In genomic region chr17:7234100-7235012, GRCh38 we compare ENCODE assay signal across 1 cellular context.
TF ChIP-seq lines count a peak whose summit lies in the region.

Gene DVL2 (minus strand): TSS chr17:7234517. CDS start chr17:7234262, 255 bp downstream.

TF ChIP-seq in K562, 482 proteins besides CTCF, POLR2A, EP300 and RAD21 (continued from another document and continues in another):
- TF ChIP-seq BACH1 (tag; IDR thresholded peaks at IDR 0.05) (no peak; the same call in 1 of the 2 replicates), CXXC5 (CRISPR knock-in tag; IDR thresholded peaks at IDR 0.05) (peak; percentile 87), KDM4B (IDR thresholded peaks at IDR 0.05; ENCODE audit: borderline replicate concordance in 2 of 2, low read depth in 1 of 2) (peak in 1 of 2 experiments; percentile 85; a peak in 1 of 4 replicates), SIN3A (IDR thresholded peaks at IDR 0.05; ENCODE audit: borderline replicate concordance in 2 of 2, control insufficient read depth in 1 of 2, low read depth in 2 of 2, low read length in 2 of 2) (peak in 1 of 2 experiments; percentile 95; a peak in 1 of 4 replicates), NFATC3 (IDR thresholded peaks at IDR 0.05) (no peak), ZNF324 (CRISPR knock-in tag; IDR thresholded peaks at IDR 0.05) (peak; percentile 57), PHTF2 (CRISPR knock-in tag; IDR thresholded peaks at IDR 0.05) (peak; percentile 38; the same call in 1 of the 2 replicates), CREB3 (tag; conservative IDR thresholded peaks at IDR 0.05; ENCODE audit: low read depth) (no peak), POLR2B (IDR thresholded peaks at IDR 0.05; ENCODE audit: low read depth, partially characterized antibody) (peak; percentile 91), CTBP1 (IDR thresholded peaks at IDR 0.05; ENCODE audit: borderline replicate concordance) (peak; percentile 28; the same call in 1 of the 2 replicates), PYGO2 (tag; IDR thresholded peaks at IDR 0.05) (no peak), TAF7 (tag; IDR thresholded peaks at IDR 0.05) (no peak), HEY1 (CRISPR knock-in tag; IDR thresholded peaks at IDR 0.05; ENCODE audit: borderline replicate concordance) (peak; percentile 14; the same call in 1 of the 2 replicates), POLR2AphosphoS2 (IDR thresholded peaks at IDR 0.05; ENCODE audit: low read length) (peak; percentile 100), SMAD3 (CRISPR knock-in tag; conservative IDR thresholded peaks at IDR 0.05) (0 out of 2 replicates have a peak, but pooled peaks have one; percentile 16), NONO (IDR thresholded peaks at IDR 0.05; ENCODE audit: low read depth in 2 of 2, low read length in 1 of 2) (no peak), KLF16 (IDR thresholded peaks at IDR 0.05) (0 out of 2 replicates have a peak, but pooled peaks have one; percentile 33), HMGXB4 (CRISPR knock-in tag; IDR thresholded peaks at IDR 0.05) (no peak), ZNF444 (CRISPR knock-in tag; IDR thresholded peaks at IDR 0.05) (no peak), SNAPC5 (CRISPR knock-in tag; IDR thresholded peaks at IDR 0.05) (no peak), PHF8 (IDR thresholded peaks at IDR 0.05; ENCODE audit: borderline replicate concordance, low read length) (peak; percentile 49; the same call in 1 of the 2 replicates), CBX1 (IDR thresholded peaks at IDR 0.05; ENCODE audit: low read depth) (peak; percentile 94), RHOXF2B (CRISPR knock-in tag; conservative IDR thresholded peaks at IDR 0.05) (peak; percentile 94; the same call in 1 of the 2 replicates), NFIC (IDR thresholded peaks at IDR 0.05) (peak; percentile 28; the same call in 1 of the 2 replicates), ZNF274 (IDR thresholded peaks at IDR 0.05; ENCODE audit: borderline replicate concordance, low read depth, low read length) (no peak), HNRNPL (IDR thresholded peaks at IDR 0.05; ENCODE audit: low read depth, low read length) (no peak), TGIF2 (CRISPR knock-in tag; IDR thresholded peaks at IDR 0.05) (no peak), TFE3 (CRISPR knock-in tag; IDR thresholded peaks at IDR 0.05) (peak; percentile 100), NR1H2 (CRISPR knock-in tag; IDR thresholded peaks at IDR 0.05) (0 out of 2 replicates have a peak, but pooled peaks have one; percentile 17), ZNF23 (CRISPR knock-in tag; IDR thresholded peaks at IDR 0.05) (no peak), ELF4 (CRISPR knock-in tag; IDR thresholded peaks at IDR 0.05) (peak; percentile 95), MYC (IDR thresholded peaks at IDR 0.05; ENCODE audit: low read depth, low read length) (peak; percentile 71), MYC (CRISPR knock-in tag; IDR thresholded peaks at IDR 0.05; ENCODE audit: borderline replicate concordance, low read depth) (peak; percentile 56; the same call in 1 of the 2 replicates), ZKSCAN1 (IDR thresholded peaks at IDR 0.05; ENCODE audit: low read depth, low read length) (no peak; the same call in 1 of the 2 replicates), ZFPM2 (CRISPR knock-in tag; IDR thresholded peaks at IDR 0.05) (peak; percentile 89), RBM22 (IDR thresholded peaks at IDR 0.05; ENCODE audit: low read depth, low read length, poor library complexity, severe bottlenecking) (peak; percentile 88), MLX (CRISPR knock-in tag; conservative IDR thresholded peaks at IDR 0.05) (peak in 1 of 2 experiments; percentile 92; a peak in 1 of 4 replicates), ID3 (CRISPR knock-in tag; IDR thresholded peaks at IDR 0.05) (no peak), ID3 (tag; IDR thresholded peaks at IDR 0.05) (no peak), NBN (IDR thresholded peaks at IDR 0.05; ENCODE audit: low read depth) (no peak), TBP (optimal IDR thresholded peaks at IDR 0.05; ENCODE audit: low read depth, low read length) (peak; percentile 49), STAT5B (CRISPR knock-in tag; IDR thresholded peaks at IDR 0.05) (no peak), FOXP1 (CRISPR knock-in tag; IDR thresholded peaks at IDR 0.05) (peak; percentile 39; the same call in 1 of the 2 replicates)
- TF ChIP-seq, protein P1, sequence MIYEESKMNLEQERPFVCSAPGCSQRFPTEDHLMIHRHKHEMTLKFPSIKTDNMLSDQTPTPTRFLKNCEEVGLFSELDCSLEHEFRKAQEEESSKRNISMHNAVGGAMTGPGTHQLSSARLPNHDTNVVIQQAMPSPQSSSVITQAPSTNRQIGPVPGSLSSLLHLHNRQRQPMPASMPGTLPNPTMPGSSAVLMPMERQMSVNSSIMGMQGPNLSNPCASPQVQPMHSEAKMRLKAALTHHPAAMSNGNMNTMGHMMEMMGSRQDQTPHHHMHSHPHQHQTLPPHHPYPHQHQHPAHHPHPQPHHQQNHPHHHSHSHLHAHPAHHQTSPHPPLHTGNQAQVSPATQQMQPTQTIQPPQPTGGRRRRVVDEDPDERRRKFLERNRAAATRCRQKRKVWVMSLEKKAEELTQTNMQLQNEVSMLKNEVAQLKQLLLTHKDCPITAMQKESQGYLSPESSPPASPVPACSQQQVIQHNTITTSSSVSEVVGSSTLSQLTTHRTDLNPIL (CRISPR knock-in tag; IDR thresholded peaks at IDR 0.05): 0 out of 2 replicates have a peak, but pooled peaks have one; percentile 13
- TF ChIP-seq, protein P2, sequence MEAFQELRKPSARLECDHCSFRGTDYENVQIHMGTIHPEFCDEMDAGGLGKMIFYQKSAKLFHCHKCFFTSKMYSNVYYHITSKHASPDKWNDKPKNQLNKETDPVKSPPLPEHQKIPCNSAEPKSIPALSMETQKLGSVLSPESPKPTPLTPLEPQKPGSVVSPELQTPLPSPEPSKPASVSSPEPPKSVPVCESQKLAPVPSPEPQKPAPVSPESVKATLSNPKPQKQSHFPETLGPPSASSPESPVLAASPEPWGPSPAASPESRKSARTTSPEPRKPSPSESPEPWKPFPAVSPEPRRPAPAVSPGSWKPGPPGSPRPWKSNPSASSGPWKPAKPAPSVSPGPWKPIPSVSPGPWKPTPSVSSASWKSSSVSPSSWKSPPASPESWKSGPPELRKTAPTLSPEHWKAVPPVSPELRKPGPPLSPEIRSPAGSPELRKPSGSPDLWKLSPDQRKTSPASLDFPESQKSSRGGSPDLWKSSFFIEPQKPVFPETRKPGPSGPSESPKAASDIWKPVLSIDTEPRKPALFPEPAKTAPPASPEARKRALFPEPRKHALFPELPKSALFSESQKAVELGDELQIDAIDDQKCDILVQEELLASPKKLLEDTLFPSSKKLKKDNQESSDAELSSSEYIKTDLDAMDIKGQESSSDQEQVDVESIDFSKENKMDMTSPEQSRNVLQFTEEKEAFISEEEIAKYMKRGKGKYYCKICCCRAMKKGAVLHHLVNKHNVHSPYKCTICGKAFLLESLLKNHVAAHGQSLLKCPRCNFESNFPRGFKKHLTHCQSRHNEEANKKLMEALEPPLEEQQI (IDR thresholded peaks at IDR 0.05): no peak
- TF ChIP-seq, protein P3, sequence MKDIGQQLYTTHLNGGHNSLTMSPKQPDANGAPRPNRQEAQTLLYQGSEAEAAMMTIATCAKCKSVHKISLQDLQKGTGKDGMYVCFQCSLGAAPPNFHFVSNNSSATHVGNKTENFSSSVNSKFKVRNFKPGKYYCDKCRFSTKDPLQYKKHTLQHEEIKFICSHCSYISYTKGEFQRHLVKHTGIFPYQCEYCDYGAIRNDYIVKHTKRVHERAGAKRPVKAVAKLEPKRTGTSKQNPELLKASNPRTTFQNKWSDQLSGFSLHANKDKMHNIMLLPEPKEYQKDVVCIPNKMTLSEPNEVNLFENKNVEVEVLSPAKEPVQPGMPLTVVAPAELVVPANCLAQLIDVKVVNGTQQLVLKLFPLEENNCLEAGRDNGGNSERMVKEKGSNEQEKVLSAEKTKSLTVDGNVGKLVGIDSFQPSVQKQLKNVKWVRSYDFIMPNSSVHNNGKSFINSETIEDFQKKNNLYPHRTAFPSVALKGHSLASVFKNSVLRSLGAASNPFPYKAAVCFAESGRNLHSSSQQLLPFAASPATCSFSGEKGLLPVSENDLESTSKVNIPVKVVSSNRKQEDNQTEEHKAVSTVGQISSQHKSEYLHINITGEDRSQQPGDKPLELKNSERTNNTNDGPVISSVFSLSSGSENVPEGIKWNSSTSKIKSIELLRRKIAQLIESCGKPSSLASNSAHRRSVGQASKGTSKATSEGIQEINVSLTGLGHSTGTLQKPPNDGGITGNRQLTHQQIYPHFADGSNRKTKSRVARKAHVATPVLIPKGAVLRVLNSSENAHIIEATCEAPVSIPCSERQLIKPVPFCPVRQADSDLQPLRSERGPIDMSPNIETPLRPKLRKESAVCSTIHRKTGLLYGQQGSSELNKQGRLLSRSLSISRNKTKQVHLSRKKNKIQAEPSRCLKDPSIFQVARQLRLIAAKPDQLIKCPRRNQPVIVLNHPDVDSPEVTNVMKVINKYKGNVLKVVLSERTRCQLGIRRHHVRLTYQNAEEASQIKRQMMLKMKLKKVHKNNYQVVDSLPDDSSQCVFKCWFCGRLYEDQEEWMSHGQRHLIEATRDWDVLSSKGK (CRISPR knock-in tag; IDR thresholded peaks at IDR 0.05): no peak
- TF ChIP-seq, protein P4, sequence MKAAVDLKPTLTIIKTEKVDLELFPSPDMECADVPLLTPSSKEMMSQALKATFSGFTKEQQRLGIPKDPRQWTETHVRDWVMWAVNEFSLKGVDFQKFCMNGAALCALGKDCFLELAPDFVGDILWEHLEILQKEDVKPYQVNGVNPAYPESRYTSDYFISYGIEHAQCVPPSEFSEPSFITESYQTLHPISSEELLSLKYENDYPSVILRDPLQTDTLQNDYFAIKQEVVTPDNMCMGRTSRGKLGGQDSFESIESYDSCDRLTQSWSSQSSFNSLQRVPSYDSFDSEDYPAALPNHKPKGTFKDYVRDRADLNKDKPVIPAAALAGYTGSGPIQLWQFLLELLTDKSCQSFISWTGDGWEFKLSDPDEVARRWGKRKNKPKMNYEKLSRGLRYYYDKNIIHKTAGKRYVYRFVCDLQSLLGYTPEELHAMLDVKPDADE (conservative IDR thresholded peaks at IDR 0.05; ENCODE audit: control insufficient read depth, low read depth, low read length): peak; percentile 71; the same call in 1 of the 2 replicates
- TF ChIP-seq, protein P5, sequence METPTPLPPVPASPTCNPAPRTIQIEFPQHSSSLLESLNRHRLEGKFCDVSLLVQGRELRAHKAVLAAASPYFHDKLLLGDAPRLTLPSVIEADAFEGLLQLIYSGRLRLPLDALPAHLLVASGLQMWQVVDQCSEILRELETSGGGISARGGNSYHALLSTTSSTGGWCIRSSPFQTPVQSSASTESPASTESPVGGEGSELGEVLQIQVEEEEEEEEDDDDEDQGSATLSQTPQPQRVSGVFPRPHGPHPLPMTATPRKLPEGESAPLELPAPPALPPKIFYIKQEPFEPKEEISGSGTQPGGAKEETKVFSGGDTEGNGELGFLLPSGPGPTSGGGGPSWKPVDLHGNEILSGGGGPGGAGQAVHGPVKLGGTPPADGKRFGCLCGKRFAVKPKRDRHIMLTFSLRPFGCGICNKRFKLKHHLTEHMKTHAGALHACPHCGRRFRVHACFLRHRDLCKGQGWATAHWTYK (CRISPR knock-in tag; IDR thresholded peaks at IDR 0.05): peak; percentile 91
- TF ChIP-seq, protein P6, sequence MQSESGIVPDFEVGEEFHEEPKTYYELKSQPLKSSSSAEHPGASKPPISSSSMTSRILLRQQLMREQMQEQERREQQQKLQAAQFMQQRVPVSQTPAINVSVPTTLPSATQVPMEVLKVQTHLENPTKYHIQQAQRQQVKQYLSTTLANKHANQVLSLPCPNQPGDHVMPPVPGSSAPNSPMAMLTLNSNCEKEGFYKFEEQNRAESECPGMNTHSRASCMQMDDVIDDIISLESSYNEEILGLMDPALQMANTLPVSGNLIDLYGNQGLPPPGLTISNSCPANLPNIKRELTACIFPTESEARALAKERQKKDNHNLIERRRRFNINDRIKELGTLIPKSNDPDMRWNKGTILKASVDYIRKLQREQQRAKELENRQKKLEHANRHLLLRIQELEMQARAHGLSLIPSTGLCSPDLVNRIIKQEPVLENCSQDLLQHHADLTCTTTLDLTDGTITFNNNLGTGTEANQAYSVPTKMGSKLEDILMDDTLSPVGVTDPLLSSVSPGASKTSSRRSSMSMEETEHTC (IDR thresholded peaks at IDR 0.05): peak; percentile 96
